Comparison of ENCODE assay signal across 8 cellular contexts in genomic region chr11:61792310-61793083, GRCh38. TPM values are rescaled to one million over a fixed set of nuclear protein-coding genes. Genes with fewer than 3 reads are reported as not detected.
DNase-seq lines count a peak whose midpoint lies in the region; ATAC-seq and TF ChIP-seq lines count a peak whose summit lies in the region.

TSS of gene FEN1 (plus strand) at chr11:61792911. CDS start at chr11:61795362, 2,451 bp downstream.
TSS of gene TMEM258 (minus strand) at chr11:61792599. CDS start at chr11:61792558, 41 bp downstream.

- intact Hi-C loops in cardiac septum (cut with DNase I) (no loop called here), posterior cingulate gyrus (cut with DNase I) (no loop called here)

- H3K36me3 ChIP-seq in adipocyte (ENCODE audit: control insufficient read depth, insufficient read depth, low read length, severe bottlenecking) (peaks cover 30% of the 10 kb centered on the region), upper lobe of left lung (peaks cover 16 to 43% (median 33%) of the 10 kb centered on the region in 4 donors)

- H3K9me3 ChIP-seq in adipocyte (ENCODE audit: control insufficient read depth, low read length): no peaks in the 10 kb centered on the region
- no peaks in the 10 kb centered on the region for H3K9me3 ChIP-seq in upper lobe of left lung

- peak within 1 kb of the TSS; percentile 96 to 99 (median 96) for H3K27ac ChIP-seq in upper lobe of left lung

- H3K27me3 ChIP-seq in adipocyte (replicated peaks; ENCODE audit: control insufficient read depth, insufficient read depth, low read length) (no peaks in the 10 kb centered on the region), upper lobe of left lung (no peaks in the 10 kb centered on the region)

- WGBS in upper lobe of left lung, 2 donors: 0% methylated on average over 46 to 55 of the region's 61 CpGs

- H3K4me1 ChIP-seq in adipocyte (ENCODE audit: control insufficient read depth, insufficient read depth, low read length) (peaks cover 18% of the 10 kb centered on the region), upper lobe of left lung (peaks cover 18 to 26% (median 20%) of the 10 kb centered on the region in 4 donors)

- H3K9ac ChIP-seq in adipocyte (ENCODE audit: low read length): peak within 1 kb of the TSS; percentile 100

- H3K4me3 ChIP-seq in GM12875 (ENCODE audit: low read depth, low read length) (peak within 1 kb of the TSS; percentile 81), adipocyte (ENCODE audit: low read length) (peak within 1 kb of the TSS; percentile 100), upper lobe of left lung (peak within 1 kb of the TSS; percentile 64 to 84 (median 75))

- DNase-seq in NCI-H1417 treated with DMSO at 0.1 percent for 48 hours (lab: John Stamatoyannopoulos, UW) (peak; percentile 80), T follicular helper cell (ENCODE audit: low read depth) (peak; percentile 80), adipocyte (ENCODE audit: low read depth) (peak; percentile 94), cardiac septum (ENCODE audit: low spot score) (peak; percentile 96), posterior cingulate gyrus (peak; percentile 87 to 99 (median 94)), upper lobe of left lung (peak; percentile 92 to 96)

- ATAC-seq in HG02763 (IDR thresholded peaks at IDR 0.05; ENCODE audit: unreplicated experiment) (peak; percentile 83), upper lobe of left lung (ENCODE audit: low FRiP score in 2 of 2) (peak; percentile 93 to 96)

- no peak for TF ChIP-seq CTCF in GM12875 (IDR thresholded peaks at IDR 0.05; ENCODE audit: borderline replicate concordance, insufficient read depth, low read depth, low read length)
- peak in 4 of 6 experiments; percentile 37 to 55 (median 42) for TF ChIP-seq CTCF in upper lobe of left lung (IDR thresholded peaks at IDR 0.05)

- peak in 3 of 4 donors; percentile 38 to 77 (median 76) for TF ChIP-seq POLR2A in upper lobe of left lung (IDR thresholded peaks at IDR 0.05)

- TF ChIP-seq EP300 in upper lobe of left lung (IDR thresholded peaks at IDR 0.05): no peak

RNA-seq across cellular contexts. Expression of gene FEN1, which starts in this region (rescaled TPM):
- total RNA-seq in cardiac septum (5.8 TPM), upper lobe of left lung (1 to 10 TPM; 6.0 to 9.1 (median 7.0) TPM)

RNA-seq across cellular contexts. Expression of gene TMEM258, which starts in this region (rescaled TPM):
- total RNA-seq in cardiac septum: 97.1 TPM
- total RNA-seq in upper lobe of left lung: 100 to 1,000 TPM in 1 of 6 donors, 10 to 100 TPM in 4, 1 to 10 TPM in 1; 8.4 to 106 (median 34.9) TPM

Comparison
In these comparisons a context has a peak if more than half of its experiments do, and no peak if none do; other contexts are left out.
1. Peak in every context shown above with its lines: DNase-seq, ATAC-seq, H3K4me3 ChIP-seq and H3K27ac ChIP-seq.